Comparison of ENCODE assay signal across 8 cellular contexts in the genomic region with DNA sequence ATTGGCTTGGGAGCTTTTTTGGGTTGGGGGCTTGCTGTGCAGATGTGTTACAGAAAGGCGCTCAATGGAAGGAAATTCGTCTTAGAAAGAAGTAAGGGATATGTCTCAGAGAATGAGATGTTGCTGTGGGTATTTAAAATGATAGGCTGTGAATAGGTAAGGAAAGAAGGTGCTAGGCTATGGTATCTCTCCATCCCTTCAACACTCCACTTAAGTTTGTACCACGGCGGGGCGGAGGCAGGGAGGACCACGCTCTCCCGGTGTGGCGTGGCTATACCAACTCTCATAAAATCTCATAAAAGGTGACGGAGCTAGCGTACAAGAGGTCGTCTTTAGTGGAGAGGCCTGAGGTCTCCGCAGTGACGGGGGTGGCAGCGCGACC. TPM values are rescaled to one million over a fixed set of nuclear protein-coding genes. Genes with fewer than 3 reads are reported as not detected.
A peak's percentile ranks its signal among the peaks of the same experiment; 100 is the strongest.
DNase-seq lines count a peak whose midpoint lies in the region; ATAC-seq and TF ChIP-seq lines count a peak whose summit lies in the region.

No MANE protein-coding gene starts in this region.

- WGBS in body of pancreas, 2 donors = 15 to 16% methylated on average over 13 to 15 of the region's 15 CpGs

- peak overlapping the region; percentile 96 for H3K4me3 Mint-ChIP-seq in activated naive CD4-positive, alpha-beta T cell treated with anti-CD3 and anti-CD28 coated beads, Interleukin-2, amount 50 U/mL, for 24 hours

- H3K27me3 ChIP-seq in body of pancreas = no peaks in the 10 kb centered on the region
- peaks cover 8% of the 10 kb centered on the region for H3K27me3 ChIP-seq in lower lobe of right lung (ENCODE audit: low read depth)
- H3K27me3 ChIP-seq in uterus = no peaks in the 10 kb centered on the region

- TF ChIP-seq POLR2A in body of pancreas (IDR thresholded peaks at IDR 0.05) (no peak), uterus (IDR thresholded peaks at IDR 0.05) (no peak)

- H3K36me3 Mint-ChIP-seq in activated naive CD4-positive, alpha-beta T cell treated with anti-CD3 and anti-CD28 coated beads, Interleukin-2, amount 50 U/mL, for 24 hours = peaks cover 12% of the 10 kb centered on the region

- peak overlapping the region; percentile 47 to 86 (median 69) for H3K27ac ChIP-seq in body of pancreas
- H3K27ac ChIP-seq in lower lobe of right lung = peak overlapping the region; percentile 82
- H3K27ac ChIP-seq in uterus = peak overlapping the region; percentile 55 to 80

- TF ChIP-seq CTCF in body of pancreas (IDR thresholded peaks at IDR 0.05) (no peak), lower lobe of right lung (IDR thresholded peaks at IDR 0.05) (no peak), uterus (IDR thresholded peaks at IDR 0.05) (no peak)

- H3K27me3 Mint-ChIP-seq in activated naive CD4-positive, alpha-beta T cell treated with anti-CD3 and anti-CD28 coated beads, Interleukin-2, amount 50 U/mL, for 24 hours = peaks cover 13% of the 10 kb centered on the region

- H3K4me1 Mint-ChIP-seq in activated naive CD4-positive, alpha-beta T cell treated with anti-CD3 and anti-CD28 coated beads, Interleukin-2, amount 50 U/mL, for 24 hours = peaks cover 45% of the 10 kb centered on the region

- peaks cover 6% of the 10 kb centered on the region for H3K9me3 Mint-ChIP-seq in activated naive CD4-positive, alpha-beta T cell treated with anti-CD3 and anti-CD28 coated beads, Interleukin-2, amount 50 U/mL, for 24 hours

- H3K4me3 ChIP-seq in body of pancreas (peak overlapping the region; percentile 80 to 95), lower lobe of right lung (peak overlapping the region; percentile 85), uterus (peak overlapping the region; percentile 52 to 97)

- H3K9me3 ChIP-seq in body of pancreas (no peaks in the 10 kb centered on the region), lower lobe of right lung (no peaks in the 10 kb centered on the region), uterus (no peaks in the 10 kb centered on the region)

- ATAC-seq in HG03442 (IDR thresholded peaks at IDR 0.05; ENCODE audit: unreplicated experiment) = peak; percentile 19
- peak; percentile 51 for ATAC-seq in body of pancreas
- ATAC-seq in lower lobe of right lung = peak; percentile 61 to 64

- no peaks in the 10 kb centered on the region for H3K36me3 ChIP-seq in body of pancreas (replicated peaks in 1 of 2; ENCODE audit: insufficient read depth in 1 of 2, low read depth in 2 of 2)
- no peaks in the 10 kb centered on the region for H3K36me3 ChIP-seq in lower lobe of right lung
- H3K36me3 ChIP-seq in uterus = no peaks in the 10 kb centered on the region

- no peak for DNase-seq in activated naive CD4-positive, alpha-beta T cell treated with anti-CD3 and anti-CD28 coated beads, Interleukin-2, amount 50 U/mL, for 16 hours
- DNase-seq in body of pancreas = no peak
- DNase-seq in lower lobe of right lung = no peak
- DNase-seq in uterus = no peak
- DNase-seq in NCI-H2107 (lab: John Stamatoyannopoulos, UW) = no peak
- no peak for DNase-seq in NCI-H2227 treated with DMSO at 0.1 percent for 48 hours (lab: John Stamatoyannopoulos, UW)

- intact Hi-C loops in body of pancreas (cut with DNase I) = no loop called here
- intact Hi-C loops in lower lobe of right lung (cut with DNase I) = no loop called here
- intact Hi-C loops in uterus (cut with DNase I; ENCODE audit: low total_unique reads) = no loop called here

- peak overlapping the region; percentile 90 for H3K27ac Mint-ChIP-seq in activated naive CD4-positive, alpha-beta T cell treated with anti-CD3 and anti-CD28 coated beads, Interleukin-2, amount 50 U/mL, for 24 hours

- H3K4me1 ChIP-seq in body of pancreas (peaks cover 21% of the 10 kb centered on the region), lower lobe of right lung (peaks cover 23% of the 10 kb centered on the region), uterus (no peaks in the 10 kb centered on the region)

RNA-seq across cellular contexts. Expression of gene RPS6KC1, which starts 0.3 kb away (rescaled TPM):
- total RNA-seq in body of pancreas = 10 to 100 TPM; 13.7 to 48.5 TPM
- total RNA-seq in lower lobe of right lung = 18.7 TPM
- total RNA-seq in uterus = 10 to 100 TPM in 3 of 4 donors, 1 to 10 TPM in 1; 9.2 to 64.2 (median 22.3) TPM

RNA-seq across cellular contexts. Expression of gene ANGEL2, which starts 35.1 kb away (rescaled TPM):
- total RNA-seq in body of pancreas = 10 to 100 TPM; 14.5 to 36.8 TPM
- 36.6 TPM for total RNA-seq in lower lobe of right lung
- total RNA-seq in uterus = 10 to 100 TPM; 37.1 to 79.9 (median 59.4) TPM
